ENCODE assay signal across 8 cellular contexts in genomic region chr14:50230601-50231474, GRCh38. TPM values are rescaled to one million over a fixed set of nuclear protein-coding genes. Genes with fewer than 3 reads are reported as not detected.
A peak's percentile ranks its signal among the peaks of the same experiment; 100 is the strongest.
DNase-seq lines count a peak whose midpoint lies in the region; ATAC-seq and TF ChIP-seq lines count a peak whose summit lies in the region.

No MANE protein-coding gene starts in this region.

- H3K4me3 ChIP-seq in coronary artery, result peak overlapping the region; percentile 84

- peak; percentile 45 for DNase-seq in NCI-H2107 treated with DMSO at 0.1 percent for 48 hours (lab: John Stamatoyannopoulos, UW; ENCODE audit: unreplicated experiment)
- DNase-seq in NCI-H2107 (lab: John Stamatoyannopoulos, UW), result no peak
- DNase-seq in NCI-H1048 (lab: John Stamatoyannopoulos, UW), result peak; percentile 25
- peak; percentile 55 for DNase-seq in activated CD4-positive, CD25-positive, alpha-beta regulatory T cell treated with anti-CD3 and anti-CD28 coated beads, Interleukin-2, amount 50 U/mL, for 72 hours
- peak; percentile 78 for DNase-seq in coronary artery (ENCODE audit: low spot score)
- DNase-seq in left lobe of liver (ENCODE audit: low spot score), result peak; percentile 70
- DNase-seq in stimulated activated CD4-positive, alpha-beta T cell treated with anti-CD3 and anti-CD28 coated beads, Interleukin-2, amount 100 ng/mL, for 4 hours (ENCODE audit: low read depth), result peak; percentile 2

- ATAC-seq in HG02642 (IDR thresholded peaks at IDR 0.05; ENCODE audit: poor library complexity, unreplicated experiment), result peak; percentile 38
- peak; percentile 37 for ATAC-seq in left lobe of liver

- no peak for TF ChIP-seq CTCF in coronary artery (IDR thresholded peaks at IDR 0.05)

- peak overlapping the region; percentile 96 for H3K27ac ChIP-seq in coronary artery

RNA-seq across cellular contexts. Expression of gene SOS2, which starts 0.5 kb away (rescaled TPM):
- total RNA-seq in left lobe of liver, result 9.9 TPM
